In the genomic region with DNA sequence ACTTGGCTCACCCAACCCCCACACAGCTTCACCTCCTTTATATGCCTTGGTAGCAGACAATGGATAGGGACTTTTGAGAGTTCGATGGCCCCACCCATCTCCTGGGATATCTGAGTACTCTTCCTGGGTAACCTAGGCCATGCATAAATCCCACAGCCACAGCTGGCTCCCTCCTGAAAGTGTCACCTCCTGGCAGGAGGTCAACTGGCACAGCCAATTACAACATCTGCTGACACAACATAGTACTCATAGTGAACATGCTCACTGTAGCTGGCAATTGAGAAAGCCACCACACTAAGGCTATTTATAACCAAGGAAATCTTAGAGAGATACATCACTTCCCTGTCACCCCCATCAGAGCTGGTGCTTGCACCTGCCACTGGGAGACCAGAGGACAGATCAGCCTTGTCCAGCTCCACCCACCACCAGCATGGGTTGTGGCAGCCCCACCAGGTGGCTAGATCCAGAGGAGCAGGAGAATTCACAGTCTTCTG, we compare ENCODE assay signal across 14 cellular contexts.
DNase-seq lines count a peak whose midpoint lies in the region; ATAC-seq and TF ChIP-seq lines count a peak whose summit lies in the region.
"Had no signal": no experiment of that assay in that cellular context is flagged by ENCODE, and none has a peak within 500 bp of the region (broad histone marks: within the 10 kb centered on the region; RNA-seq: fewer than 3 reads in every experiment).

No MANE protein-coding gene starts in this region.

- H3K36me3 Mint-ChIP-seq in activated CD8-positive, alpha-beta T cell treated with anti-CD3 and anti-CD28 coated beads for 36 hours (ENCODE audit: low read depth), result no peaks in the 10 kb centered on the region

- no peak overlapping the region for H3K4me3 Mint-ChIP-seq in activated CD8-positive, alpha-beta T cell treated with anti-CD3 and anti-CD28 coated beads for 36 hours

- H3K4me3 ChIP-seq in fibroblast of the aortic adventitia (ENCODE audit: low read depth, low read length), result no peak overlapping the region
- H3K4me3 ChIP-seq: HAP-1, skin epidermis had no signal

- POLR2A ChIA-PET in activated CD8-positive, alpha-beta T cell treated with anti-CD3 and anti-CD28 coated beads for 36 hours (lab: Charles Lee), result no interaction called here

- no peaks in the 10 kb centered on the region for H3K4me1 Mint-ChIP-seq in activated CD8-positive, alpha-beta T cell treated with anti-CD3 and anti-CD28 coated beads for 36 hours (ENCODE audit: low read depth)

- peak; percentile 40 for ATAC-seq in GM18511 (IDR thresholded peaks at IDR 0.05; ENCODE audit: unreplicated experiment)
- peak; percentile 68 for ATAC-seq in HG02759 (IDR thresholded peaks at IDR 0.05; ENCODE audit: unreplicated experiment)
- ATAC-seq in GM19035 (IDR thresholded peaks at IDR 0.05; ENCODE audit: unreplicated experiment), result no peak
- no peak for ATAC-seq in activated CD8-positive, alpha-beta T cell treated with anti-CD3 and anti-CD28 coated beads for 36 hours

- DNase-seq in NCI-H2029 treated with DMSO at 0.1 percent for 48 hours (lab: John Stamatoyannopoulos, UW) (peak; percentile 77), fibroblast of the aortic adventitia (ENCODE audit: low read depth) (peak; percentile 25), GF-D8 (lab: John Stamatoyannopoulos, UW) (no peak), KBM-7 (no peak)
- DNase-seq in activated CD8-positive, alpha-beta T cell treated with anti-CD3 and anti-CD28 coated beads for 36 hours, result no peak
- DNase-seq: Caco-2, hippocampal formation, NCI-H524 treated with DMSO at 0.1 percent for 48 hours, WERI-Rb-1 had no signal

- H3K9me3 Mint-ChIP-seq in activated CD8-positive, alpha-beta T cell treated with anti-CD3 and anti-CD28 coated beads for 36 hours, result peaks cover 14% of the 10 kb centered on the region

- intact Hi-C loops in activated CD8-positive, alpha-beta T cell treated with anti-CD3 and anti-CD28 coated beads for 36 hours (cut with micrococcal nuclease), result no loop called here

- CTCF ChIA-PET in activated CD8-positive, alpha-beta T cell treated with anti-CD3 and anti-CD28 coated beads for 36 hours (lab: Charles Lee), result interaction anchor here (1.4 kb wide), 1 partner anchor 9 kb away, joined by 3 read pairs; no protein-coding TSS in a partner anchor

- TF ChIP-seq CTCF in fibroblast of the aortic adventitia (IDR thresholded peaks at IDR 0.05; ENCODE audit: insufficient read depth, low read length), result no peak
- TF ChIP-seq CTCF in activated CD8-positive, alpha-beta T cell treated with anti-CD3 and anti-CD28 coated beads for 36 hours (IDR thresholded peaks at IDR 0.05), result no peak

- in situ Hi-C loops in KBM-7 (cut with MboI; ENCODE audit: low pct_unique_long_range_greater_than_20kb, low sequenced_read_pairs), result no loop called here

- H3K27ac Mint-ChIP-seq in activated CD8-positive, alpha-beta T cell treated with anti-CD3 and anti-CD28 coated beads for 36 hours, result no peak overlapping the region

- H3K27me3 Mint-ChIP-seq in activated CD8-positive, alpha-beta T cell treated with anti-CD3 and anti-CD28 coated beads for 36 hours, result no peaks in the 10 kb centered on the region

Comparison
In these comparisons a context has a peak if more than half of its experiments do, and no peak if none do; other contexts are left out.
1. ATAC-seq: peak in GM18511 (single experiment) and HG02759 (single experiment); none in GM19035 (single experiment) and activated CD8-positive, alpha-beta T cell treated with anti-CD3 and anti-CD28 coated beads for 36 hours (single experiment).
2. DNase-seq: peak in NCI-H2029 treated with DMSO at 0.1 percent for 48 hours (single experiment) and fibroblast of the aortic adventitia (single experiment); none in GF-D8 (single experiment), KBM-7 (single experiment) and activated CD8-positive, alpha-beta T cell treated with anti-CD3 and anti-CD28 coated beads for 36 hours (single experiment).